ENCODE assay signal across 20 cellular contexts in the genomic region with DNA sequence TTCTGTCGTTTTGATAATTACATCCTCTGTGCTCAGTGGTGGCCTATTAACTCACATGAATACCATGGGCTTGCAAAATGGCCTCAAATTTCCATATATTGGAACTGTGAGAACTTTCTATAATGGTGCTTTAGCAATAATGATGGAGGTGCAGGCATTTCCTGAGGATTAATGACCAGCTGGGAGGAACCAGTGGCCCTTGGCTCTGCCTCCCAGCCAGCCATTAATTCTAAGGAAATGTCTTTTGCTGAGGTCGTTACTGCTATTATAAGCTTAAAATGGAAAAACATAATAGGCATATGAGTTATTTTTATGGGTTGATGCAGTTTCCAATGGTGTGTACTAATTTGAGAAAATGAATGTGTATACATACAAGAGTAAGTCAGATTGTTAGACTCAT. TPM values are rescaled to one million over a fixed set of nuclear protein-coding genes. Genes with fewer than 3 reads are reported as not detected.
"Had no signal": no experiment of that assay in that cellular context is flagged by ENCODE, and none has a peak within 500 bp of the region (broad histone marks: within the 10 kb centered on the region; RNA-seq: fewer than 3 reads in every experiment).

No MANE protein-coding gene starts in this region.

- H3K9me3 ChIP-seq: esophagus squamous epithelium, thyroid gland had no signal

- DNase-seq: activated CD4-positive, alpha-beta memory T cell treated with anti-CD3 and anti-CD28 coated beads, Interleukin-2, amount 10 ng/mL, durations not matched to agents 7 days and 5 days; activated CD4-positive, alpha-beta T cell treated with anti-CD3 and anti-CD28 coated beads for 48 hours; activated CD4-positive, CD25-positive, alpha-beta regulatory T cell; activated CD8-positive, alpha-beta memory T cell treated with anti-CD3 and anti-CD28 coated beads, Interleukin-2, amount 10 ng/mL, durations not matched to agents 7 days and 5 days; activated naive CD4-positive, alpha-beta T cell treated with anti-CD3 and anti-CD28 coated beads for 36 hours; anterior cingulate cortex; cerebellar nuclear complex; effector CD8-positive, alpha-beta T cell; esophagus squamous epithelium; retina; stimulated activated CD4-positive, alpha-beta T cell treated with anti-CD3 and anti-CD28 coated beads, Interleukin-12 subunit alpha, Interleukin-12 subunit beta, amount 100 ng/mL, for 4 hours; stimulated activated CD4-positive, alpha-beta T cell treated with anti-CD3 and anti-CD28 coated beads, Interleukin-1b, Interleukin-23, amount 100 ng/mL, for 48 hours; stimulated activated CD8-positive, alpha-beta memory T cell treated with anti-CD3 and anti-CD28 coated beads, Interleukin-4, amount 100 ng/mL, for 48 hours; stimulated activated naive CD4-positive, alpha-beta T cell; thyroid gland had no signal

- H3K4me1 Mint-ChIP-seq: activated CD4-positive, alpha-beta memory T cell treated with anti-CD3 and anti-CD28 coated beads, Interleukin-2, amount 10 ng/mL, durations not matched to agents 7 days and 5 days; activated CD8-positive, alpha-beta memory T cell treated with anti-CD3 and anti-CD28 coated beads, Interleukin-2, amount 10 ng/mL, durations not matched to agents 7 days and 5 days had no signal

- H3K27ac Mint-ChIP-seq: activated CD4-positive, alpha-beta memory T cell treated with anti-CD3 and anti-CD28 coated beads, Interleukin-2, amount 10 ng/mL, durations not matched to agents 7 days and 5 days; activated CD8-positive, alpha-beta memory T cell treated with anti-CD3 and anti-CD28 coated beads, Interleukin-2, amount 10 ng/mL, durations not matched to agents 7 days and 5 days; activated naive CD4-positive, alpha-beta T cell treated with anti-CD3 and anti-CD28 coated beads for 36 hours; activated T-helper 2 cell treated with anti-CD3 and anti-CD28 coated beads, Interferon-gamma antibody, Interleukin-2, Interleukin-4, amounts not matched to agents 10 μg/mL and 5 μg/mL and 100 μg/mL, durations not matched to agents 14 hours and 24 hours and 36 hours; natural killer cell treated with Interleukin-12 subunit alpha and Interleukin-12 subunit beta and Interleukin-15 and Interleukin-18, amount 100 ng/mL, for 72 hours had no signal

- H3K4me3 Mint-ChIP-seq: activated CD4-positive, alpha-beta memory T cell treated with anti-CD3 and anti-CD28 coated beads, Interleukin-2, amount 10 ng/mL, durations not matched to agents 7 days and 5 days; activated CD8-positive, alpha-beta memory T cell treated with anti-CD3 and anti-CD28 coated beads, Interleukin-2, amount 10 ng/mL, durations not matched to agents 7 days and 5 days; activated naive CD4-positive, alpha-beta T cell treated with anti-CD3 and anti-CD28 coated beads for 36 hours; natural killer cell treated with Interleukin-12 subunit alpha and Interleukin-12 subunit beta and Interleukin-15 and Interleukin-18, amount 100 ng/mL, for 72 hours had no signal

- FAIRE-seq: bronchial epithelial cell had no signal

- H3K9me3 Mint-ChIP-seq: activated CD4-positive, alpha-beta memory T cell treated with anti-CD3 and anti-CD28 coated beads, Interleukin-2, amount 10 ng/mL, durations not matched to agents 7 days and 5 days; activated naive CD4-positive, alpha-beta T cell treated with anti-CD3 and anti-CD28 coated beads for 36 hours; activated T-helper 2 cell treated with anti-CD3 and anti-CD28 coated beads, Interferon-gamma antibody, Interleukin-2, Interleukin-4, amounts not matched to agents 10 μg/mL and 5 μg/mL and 100 μg/mL, durations not matched to agents 14 hours and 24 hours and 36 hours; natural killer cell treated with Interleukin-12 subunit alpha and Interleukin-12 subunit beta and Interleukin-15 and Interleukin-18, amount 100 ng/mL, for 72 hours had no signal

- H3K36me3 ChIP-seq: esophagus squamous epithelium, thyroid gland had no signal

- H3K4me3 ChIP-seq: esophagus squamous epithelium, thyroid gland had no signal

- H3K4me1 ChIP-seq: esophagus squamous epithelium, thyroid gland had no signal

- H3K27me3 ChIP-seq: esophagus squamous epithelium, thyroid gland had no signal

- H3K27ac ChIP-seq: esophagus squamous epithelium, thyroid gland had no signal

- H3K36me3 Mint-ChIP-seq: activated CD8-positive, alpha-beta memory T cell treated with anti-CD3 and anti-CD28 coated beads, Interleukin-2, amount 10 ng/mL, durations not matched to agents 7 days and 5 days; natural killer cell treated with Interleukin-12 subunit alpha and Interleukin-12 subunit beta and Interleukin-15 and Interleukin-18, amount 100 ng/mL, for 72 hours had no signal

- ATAC-seq: activated CD8-positive, alpha-beta memory T cell treated with anti-CD3 and anti-CD28 coated beads, Interleukin-2, amount 10 ng/mL, durations not matched to agents 7 days and 5 days; natural killer cell treated with Interleukin-12 subunit alpha and Interleukin-12 subunit beta and Interleukin-15 and Interleukin-18, amount 100 ng/mL, for 72 hours had no signal

RNA-seq across cellular contexts. Expression of a gene that starts 33.6 kb away (rescaled TPM):
- total RNA-seq: activated CD4-positive, alpha-beta memory T cell treated with anti-CD3 and anti-CD28 coated beads, Interleukin-2, amount 10 ng/mL, durations not matched to agents 7 days and 5 days; activated CD8-positive, alpha-beta memory T cell treated with anti-CD3 and anti-CD28 coated beads, Interleukin-2, amount 10 ng/mL, durations not matched to agents 7 days and 5 days; activated naive CD4-positive, alpha-beta T cell treated with anti-CD3 and anti-CD28 coated beads for 36 hours; activated T-helper 2 cell treated with anti-CD3 and anti-CD28 coated beads, Interferon-gamma antibody, Interleukin-2, Interleukin-4, amounts not matched to agents 10 μg/mL and 5 μg/mL and 100 μg/mL, durations not matched to agents 14 hours and 24 hours and 36 hours; natural killer cell treated with Interleukin-12 subunit alpha and Interleukin-12 subunit beta and Interleukin-15 and Interleukin-18, amount 100 ng/mL, for 72 hours; ureter had no signal
- polyA plus RNA-seq: liver had no signal
